ENCODE assay signal across 8 cellular contexts in genomic region chr2:176106636-176107539, GRCh38. TPM values are rescaled to one million over a fixed set of nuclear protein-coding genes. Genes with fewer than 3 reads are reported as not detected.
DNase-seq lines count a peak whose midpoint lies in the region; ATAC-seq lines count a peak whose summit lies in the region.

HOXD11 (plus strand) TSS chr2:176107280; CDS start chr2:176107356, 76 bp downstream.

- peak within 1 kb of the TSS; percentile 8 for H3K27ac Mint-ChIP-seq in activated naive CD8-positive, alpha-beta T cell treated with anti-CD3 and anti-CD28 coated beads, Interleukin-2, amount 50 U/mL, for 24 hours

- peaks cover 86% of the 10 kb centered on the region for H3K27me3 Mint-ChIP-seq in activated naive CD8-positive, alpha-beta T cell treated with anti-CD3 and anti-CD28 coated beads, Interleukin-2, amount 50 U/mL, for 24 hours

- peak within 1 kb of the TSS; percentile 61 for H3K4me3 Mint-ChIP-seq in activated naive CD8-positive, alpha-beta T cell treated with anti-CD3 and anti-CD28 coated beads, Interleukin-2, amount 50 U/mL, for 24 hours

- H3K36me3 Mint-ChIP-seq in activated naive CD8-positive, alpha-beta T cell treated with anti-CD3 and anti-CD28 coated beads, Interleukin-2, amount 50 U/mL, for 24 hours (ENCODE audit: low read depth) = peaks cover 7% of the 10 kb centered on the region

- peak; percentile 41 for DNase-seq in NCI-H1694 treated with DMSO at 0.1 percent for 48 hours (lab: John Stamatoyannopoulos, UW)
- DNase-seq in activated naive CD8-positive, alpha-beta T cell treated with anti-CD3 and anti-CD28 coated beads, Interleukin-2, amount 50 U/mL, for 24 hours = no peak
- DNase-seq in mesenteric fat pad (ENCODE audit: low spot score) = peak; percentile 89
- no peak for DNase-seq in superior temporal gyrus (ENCODE audit: extremely low spot score)
- DNase-seq in pons (ENCODE audit: low spot score) = no peak

- H3K9me3 ChIP-seq in ES-I3 (ENCODE audit: control insufficient read depth, insufficient read depth, low read length) = no peaks in the 10 kb centered on the region

- H3K9me3 Mint-ChIP-seq in activated naive CD8-positive, alpha-beta T cell treated with anti-CD3 and anti-CD28 coated beads, Interleukin-2, amount 50 U/mL, for 24 hours = peaks cover 4% of the 10 kb centered on the region

- no peak for ATAC-seq in activated naive CD8-positive, alpha-beta T cell treated with anti-CD3 and anti-CD28 coated beads, Interleukin-2, amount 50 U/mL, for 24 hours
- ATAC-seq in HG02588 (IDR thresholded peaks at IDR 0.05; ENCODE audit: unreplicated experiment) = no peak
- ATAC-seq in HG03520 (IDR thresholded peaks at IDR 0.05; ENCODE audit: unreplicated experiment) = no peak

- peak within 1 kb of the TSS; percentile 45; the same call in 1 of the 2 replicates for H3K9ac ChIP-seq in ES-I3 (ENCODE audit: low read depth, low read length)

- peaks cover 4% of the 10 kb centered on the region; the same call in 1 of the 2 replicates for H3K4me1 ChIP-seq in ES-I3 (ENCODE audit: insufficient read depth, low read length)

- H3K36me3 ChIP-seq in ES-I3 (ENCODE audit: insufficient read depth, low read length) = no peaks in the 10 kb centered on the region

- H3K4me1 Mint-ChIP-seq in activated naive CD8-positive, alpha-beta T cell treated with anti-CD3 and anti-CD28 coated beads, Interleukin-2, amount 50 U/mL, for 24 hours = peaks cover 21% of the 10 kb centered on the region

RNA-seq across cellular contexts. Expression of gene HOXD11, which starts in this region (rescaled TPM):
- total RNA-seq in mesenteric fat pad = 1.2 TPM

Comparison
In these comparisons a context has a peak if more than half of its experiments do, and no peak if none do; other contexts are left out.
1. DNase-seq: peak in NCI-H1694 treated with DMSO at 0.1 percent for 48 hours (single experiment) and mesenteric fat pad (single experiment); none in activated naive CD8-positive, alpha-beta T cell treated with anti-CD3 and anti-CD28 coated beads, Interleukin-2, amount 50 U/mL, for 24 hours (single experiment), superior temporal gyrus (single experiment) and pons (single experiment).